ENCODE assay signal across 18 cellular contexts in the genomic region with DNA sequence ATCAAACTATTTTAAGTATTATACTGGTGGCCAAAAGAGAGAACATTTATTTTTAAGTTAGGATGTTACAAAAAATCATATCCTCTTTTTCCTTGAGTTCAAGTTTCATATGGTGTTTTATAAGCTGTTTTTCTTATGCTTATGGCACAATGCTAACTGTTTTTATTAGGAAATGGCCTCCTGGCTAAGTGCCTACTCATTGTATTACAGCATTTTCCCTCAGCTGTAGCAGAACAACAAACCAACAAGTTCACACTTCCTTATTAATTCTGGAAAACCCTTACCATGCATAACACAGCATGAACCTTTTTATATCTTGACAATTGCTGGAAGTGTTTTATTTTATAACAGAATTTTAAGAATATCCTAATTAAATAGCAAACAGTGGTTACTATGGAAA.
DNase-seq lines count a peak whose midpoint lies in the region; ATAC-seq and TF ChIP-seq lines count a peak whose summit lies in the region.
"Had no signal": no experiment of that assay in that cellular context is flagged by ENCODE, and none has a peak within 500 bp of the region (broad histone marks: within the 10 kb centered on the region; RNA-seq: fewer than 3 reads in every experiment).

No MANE protein-coding gene starts in this region.

- no peak overlapping the region for H3K4me2 ChIP-seq in HCT116 (ENCODE audit: low read length)

- no peak for TF ChIP-seq EP300 in sigmoid colon (IDR thresholded peaks at IDR 0.05)

- intact Hi-C loops in HCT116 (cut with micrococcal nuclease) (no loop called here), left ventricle myocardium superior (cut with micrococcal nuclease) (loop anchor here (5.0 kb wide), 1 partner anchor 160 kb away; no protein-coding TSS in a partner anchor), sigmoid colon (cut with DNase I) (no loop called here)

- TF ChIP-seq CTCF in HCT116 (IDR thresholded peaks at IDR 0.05 in 2 of 3, conservative IDR thresholded peaks at IDR 0.05 in 1 of 3; ENCODE audit: borderline replicate concordance in 1 of 3, insufficient read depth in 1 of 3, low read depth in 2 of 3, low read length in 2 of 3) = no peak
- no peak for TF ChIP-seq CTCF in cardiac fibroblast (IDR thresholded peaks at IDR 0.05; ENCODE audit: low read depth, low read length)
- no peak for TF ChIP-seq CTCF in sigmoid colon (IDR thresholded peaks at IDR 0.05)

- DNase-seq in HCT116 (ENCODE audit: low read depth, low spot score) (no peak), cardiac fibroblast (ENCODE audit: low read depth in 2 of 2) (peak; percentile 81 to 83), left ventricle myocardium superior (no peak), sigmoid colon (no peak), NCI-H345 treated with DMSO at 0.1 percent for 48 hours (lab: John Stamatoyannopoulos, UW; ENCODE audit: unreplicated experiment) (no peak)
- DNase-seq: activated CD4-positive, alpha-beta T cell treated with anti-CD3 and anti-CD28 coated beads for 36 hours; activated T-cell treated with anti-CD3 and anti-CD28 coated beads, Interleukin-2, amount 50 U/mL, for 24 hours; anterior cingulate cortex; DMS79 treated with DMSO at 0.1 percent for 48 hours; effector CD8-positive, alpha-beta T cell; NCI-H1048; NCI-H226; ovary; stimulated activated CD8-positive, alpha-beta memory T cell treated with anti-CD3 and anti-CD28 coated beads, Interleukin-4, amount 100 ng/mL, for 48 hours had no signal

- no TSS peak for BruUV-seq in HCT116 (replicated peaks; lab: Mats Ljungman, UMichigan)

- no peaks in the 10 kb centered on the region for H3K9me3 ChIP-seq in HCT116 (ENCODE audit: control insufficient read depth in 1 of 2, insufficient read depth in 1 of 2, low read depth in 1 of 2, low read length in 2 of 2)
- H3K9me3 ChIP-seq in sigmoid colon = no peaks in the 10 kb centered on the region
- H3K9me3 ChIP-seq: ovary had no signal

- H4K20me1 ChIP-seq in HCT116 (ENCODE audit: insufficient read depth) = no peaks in the 10 kb centered on the region

- H3K4me1 ChIP-seq in HCT116 (ENCODE audit: control insufficient read depth in 1 of 2, insufficient read depth in 2 of 2, low read length in 2 of 2) (peaks cover 3 to 8% of the 10 kb centered on the region in 2 experiments; a peak in 2 of 4 replicates), sigmoid colon (peaks cover 0 to 71% (median 38%) of the 10 kb centered on the region in 4 donors)

- POLR2A ChIA-PET in HCT116 (lab: Charles Lee) = no interaction called here

- H3K36me3 ChIP-seq in HCT116 (ENCODE audit: control insufficient read depth in 1 of 2, insufficient read depth in 2 of 2, low read length in 2 of 2) = no peaks in the 10 kb centered on the region
- H3K36me3 ChIP-seq in sigmoid colon = no peaks in the 10 kb centered on the region
- H3K36me3 ChIP-seq: ovary had no signal

- no peaks in the 10 kb centered on the region for H3K27me3 ChIP-seq in HCT116 (ENCODE audit: insufficient read depth, low read length)
- no peaks in the 10 kb centered on the region for H3K27me3 ChIP-seq in sigmoid colon
- H3K27me3 ChIP-seq: ovary had no signal

- TF ChIP-seq RAD21 in HCT116 (IDR thresholded peaks at IDR 0.05; ENCODE audit: low read depth) = no peak

- H3K9ac ChIP-seq in HCT116 (ENCODE audit: low read length) = no peak overlapping the region

- CTCF ChIA-PET in HCT116 (lab: Charles Lee) = no interaction called here

- no peak overlapping the region for H3K4me3 ChIP-seq in HCT116 (replicated peaks in 1 of 2; ENCODE audit: low read depth in 1 of 2, low read length in 2 of 2)
- no peak overlapping the region for H3K4me3 ChIP-seq in cardiac fibroblast (replicated peaks in 1 of 2; ENCODE audit: low read depth in 2 of 2, low read length in 2 of 2)
- no peak overlapping the region for H3K4me3 ChIP-seq in sigmoid colon
- H3K4me3 ChIP-seq: ovary had no signal

- H3K9me2 ChIP-seq in HCT116 (ENCODE audit: insufficient read depth) = no peaks in the 10 kb centered on the region

- H2AFZ ChIP-seq in HCT116 (ENCODE audit: low read depth, low read length, poor library complexity, severe bottlenecking) = peak overlapping the region; percentile 27

- ATAC-seq in HCT116 (no peak), left ventricle myocardium superior (peak; percentile 82), GM18520 (IDR thresholded peaks at IDR 0.05; ENCODE audit: unreplicated experiment) (no peak), HG03342 (IDR thresholded peaks at IDR 0.05; ENCODE audit: unreplicated experiment) (no peak), GM18873 (IDR thresholded peaks at IDR 0.05; ENCODE audit: low FRiP score, unreplicated experiment) (no peak)
- ATAC-seq: activated CD4-positive, alpha-beta T cell treated with anti-CD3 and anti-CD28 coated beads for 36 hours; Panc1 had no signal

- H3K27ac ChIP-seq in HCT116 (ENCODE audit: low read depth, low read length) (no peak overlapping the region), sigmoid colon (peak overlapping the region; percentile 54 to 69 (median 60))

- RAD21 ChIA-PET in HCT116 (lab: Charles Lee; ENCODE audit: low non-redundant PET in 1 of 2, low total read pairs in 2 of 2, uncharacterized antibody in 2 of 2, unreplicated experiment in 2 of 2) = no interaction called here

- TF ChIP-seq POLR2A in HCT116 (IDR thresholded peaks at IDR 0.05; ENCODE audit: borderline replicate concordance, extremely low read depth, insufficient read depth, insufficient read length) (no peak), sigmoid colon (IDR thresholded peaks at IDR 0.05) (no peak)

- H3K79me2 ChIP-seq in HCT116 (ENCODE audit: insufficient read depth, low read length) = no peaks in the 10 kb centered on the region

TF ChIP-seq in HCT116, 20 proteins besides CTCF, POLR2A, EP300 and RAD21:
- TF ChIP-seq, protein P1, sequence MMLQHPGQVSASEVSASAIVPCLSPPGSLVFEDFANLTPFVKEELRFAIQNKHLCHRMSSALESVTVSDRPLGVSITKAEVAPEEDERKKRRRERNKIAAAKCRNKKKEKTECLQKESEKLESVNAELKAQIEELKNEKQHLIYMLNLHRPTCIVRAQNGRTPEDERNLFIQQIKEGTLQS (IDR thresholded peaks at IDR 0.05) = no peak
- TF ChIP-seq ZBTB33 (IDR thresholded peaks at IDR 0.05; ENCODE audit: extremely low read depth, insufficient replicate concordance, low read length) (no peak), JUND (IDR thresholded peaks at IDR 0.05) (no peak)

Comparison
In these comparisons a context has a peak if more than half of its experiments do, and no peak if none do; other contexts are left out.
1. DNase-seq: peak in cardiac fibroblast (2 of 2); none in HCT116 (single experiment), left ventricle myocardium superior (single experiment), sigmoid colon (single experiment) and NCI-H345 treated with DMSO at 0.1 percent for 48 hours (single experiment).